ENCODE assay signal across 15 cellular contexts in genomic region chr20:18165553-18165952, GRCh38. TPM values are rescaled to one million over a fixed set of nuclear protein-coding genes. Genes with fewer than 3 reads are reported as not detected.
DNase-seq lines count a peak whose midpoint lies in the region; ATAC-seq, FAIRE-seq and TF ChIP-seq lines count a peak whose summit lies in the region.
"Had no signal": no experiment of that assay in that cellular context is flagged by ENCODE, and none has a peak within 500 bp of the region (broad histone marks: within the 10 kb centered on the region; RNA-seq: fewer than 3 reads in every experiment).

No MANE protein-coding gene starts in this region.

- H3K9ac ChIP-seq in keratinocyte (ENCODE audit: control insufficient read depth, extremely low read depth, insufficient read depth, low read length), result no peak overlapping the region

- H3K4me2 ChIP-seq in keratinocyte (ENCODE audit: control insufficient read depth, extremely low read depth, insufficient read depth, low read depth, low read length), result no peak overlapping the region

- FAIRE-seq in keratinocyte (lab: Jason Lieb, UNC), result peak; percentile 44

- H3K4me3 ChIP-seq in keratinocyte (ENCODE audit: control insufficient read depth in 2 of 3, extremely low read depth in 1 of 3, insufficient read depth in 2 of 3, low read depth in 1 of 3, low read length in 3 of 3), result no peak overlapping the region
- H3K4me3 ChIP-seq: heart left ventricle, thyroid gland had no signal

- H3K27me3 Mint-ChIP-seq in stimulated activated naive CD8-positive, alpha-beta T cell treated with anti-CD3 and anti-CD28 coated beads, Interleukin-15, amount 100 ng/mL, for 72 hours, result no peaks in the 10 kb centered on the region
- no peaks in the 10 kb centered on the region for H3K27me3 Mint-ChIP-seq in activated naive CD8-positive, alpha-beta T cell treated with anti-CD3 and anti-CD28 coated beads, Interleukin-2, amount 50 U/mL, for 24 hours

- H3K27ac ChIP-seq in keratinocyte (ENCODE audit: control insufficient read depth, insufficient read depth, low read length), result no peak overlapping the region
- H3K27ac ChIP-seq: heart left ventricle, RWPE1, thyroid gland had no signal

- H3K4me3 Mint-ChIP-seq in stimulated activated naive CD8-positive, alpha-beta T cell treated with anti-CD3 and anti-CD28 coated beads, Interleukin-15, amount 100 ng/mL, for 72 hours, result peak overlapping the region in 1 of 2 donors; percentile 25
- H3K4me3 Mint-ChIP-seq in activated naive CD8-positive, alpha-beta T cell treated with anti-CD3 and anti-CD28 coated beads, Interleukin-2, amount 50 U/mL, for 24 hours, result no peak overlapping the region

- peak; percentile 40 for ATAC-seq in stimulated activated naive CD8-positive, alpha-beta T cell treated with anti-CD3 and anti-CD28 coated beads, Interleukin-15, Interleukin-2, amounts not matched to agents 100 U/mL and 50 U/mL, for 24 hours
- no peak for ATAC-seq in stimulated activated naive CD8-positive, alpha-beta T cell treated with anti-CD3 and anti-CD28 coated beads, Interleukin-15, amount 100 ng/mL, for 72 hours
- peak; percentile 49 for ATAC-seq in activated naive CD8-positive, alpha-beta T cell treated with anti-CD3 and anti-CD28 coated beads, Interleukin-2, amount 50 U/mL, for 24 hours
- no peak for ATAC-seq in HG03432 (IDR thresholded peaks at IDR 0.05; ENCODE audit: unreplicated experiment)
- ATAC-seq: heart left ventricle, left cardiac atrium had no signal

- H4K20me1 ChIP-seq in keratinocyte (ENCODE audit: control insufficient read depth, extremely low read depth, insufficient read depth, low read length), result no peaks in the 10 kb centered on the region

- H3K9me3 ChIP-seq in keratinocyte (ENCODE audit: control insufficient read depth, low read depth, low read length), result no peaks in the 10 kb centered on the region
- H3K9me3 ChIP-seq: heart left ventricle, thyroid gland had no signal

- peak overlapping the region in 1 of 2 donors; percentile 49 for H3K27ac Mint-ChIP-seq in stimulated activated naive CD8-positive, alpha-beta T cell treated with anti-CD3 and anti-CD28 coated beads, Interleukin-15, amount 100 ng/mL, for 72 hours
- no peak overlapping the region for H3K27ac Mint-ChIP-seq in activated naive CD8-positive, alpha-beta T cell treated with anti-CD3 and anti-CD28 coated beads, Interleukin-2, amount 50 U/mL, for 24 hours

- H3K9me1 ChIP-seq in keratinocyte (ENCODE audit: control insufficient read depth, extremely low read depth, insufficient read depth, low read length), result no peaks in the 10 kb centered on the region

- TF ChIP-seq CTCF in keratinocyte (optimal IDR thresholded peaks at IDR 0.05 in 1 of 3, IDR thresholded peaks at IDR 0.05 in 1 of 3, conservative IDR thresholded peaks at IDR 0.05 in 1 of 3; ENCODE audit: extremely low read depth in 1 of 3, insufficient read depth in 2 of 3, low read length in 3 of 3), result no peak

- no peaks in the 10 kb centered on the region for H3K27me3 ChIP-seq in keratinocyte (ENCODE audit: control insufficient read depth, extremely low read depth, insufficient read depth, low read length)
- H3K27me3 ChIP-seq: heart left ventricle, thyroid gland had no signal

- H3K36me3 Mint-ChIP-seq in activated naive CD8-positive, alpha-beta T cell treated with anti-CD3 and anti-CD28 coated beads, Interleukin-2, amount 50 U/mL, for 24 hours (ENCODE audit: low read depth), result peaks cover 30% of the 10 kb centered on the region

- dilution Hi-C loops in keratinocyte (cut with MboI; ENCODE audit: extremely low pct_ligation_motif_present, low sequenced_read_pairs), result no loop called here

- H2AFZ ChIP-seq in keratinocyte (ENCODE audit: control insufficient read depth, low read length), result no peak overlapping the region

- peaks cover 14% of the 10 kb centered on the region for H3K4me1 ChIP-seq in keratinocyte (ENCODE audit: control insufficient read depth, extremely low read depth, insufficient read depth, low read length)
- H3K4me1 ChIP-seq: thyroid gland had no signal

- H3K36me3 ChIP-seq in keratinocyte (ENCODE audit: control insufficient read depth in 2 of 2, extremely low read depth in 1 of 2, insufficient read depth in 2 of 2, low read length in 2 of 2), result peaks cover 3 to 4% of the 10 kb centered on the region in 2 experiments

- no peaks in the 10 kb centered on the region for H3K79me2 ChIP-seq in keratinocyte (ENCODE audit: control insufficient read depth, insufficient read depth, low read length)

- peaks cover 49% of the 10 kb centered on the region for H3K4me1 Mint-ChIP-seq in stimulated activated naive CD8-positive, alpha-beta T cell treated with anti-CD3 and anti-CD28 coated beads, Interleukin-15, amount 100 ng/mL, for 72 hours
- H3K4me1 Mint-ChIP-seq in activated naive CD8-positive, alpha-beta T cell treated with anti-CD3 and anti-CD28 coated beads, Interleukin-2, amount 50 U/mL, for 24 hours, result peaks cover 26% of the 10 kb centered on the region

- no peaks in the 10 kb centered on the region for H3K9me3 Mint-ChIP-seq in stimulated activated naive CD8-positive, alpha-beta T cell treated with anti-CD3 and anti-CD28 coated beads, Interleukin-15, amount 100 ng/mL, for 72 hours
- no peaks in the 10 kb centered on the region for H3K9me3 Mint-ChIP-seq in activated naive CD8-positive, alpha-beta T cell treated with anti-CD3 and anti-CD28 coated beads, Interleukin-2, amount 50 U/mL, for 24 hours

- no peak for DNase-seq in stimulated activated naive CD8-positive, alpha-beta T cell treated with anti-CD3 and anti-CD28 coated beads, Interleukin-15, Interleukin-2, amounts not matched to agents 100 U/mL and 50 U/mL, for 24 hours
- no peak for DNase-seq in stimulated activated naive CD8-positive, alpha-beta T cell treated with anti-CD3 and anti-CD28 coated beads, Interleukin-15, amount 100 ng/mL, for 72 hours
- no peak for DNase-seq in activated naive CD8-positive, alpha-beta T cell treated with anti-CD3 and anti-CD28 coated beads, Interleukin-2, amount 50 U/mL, for 24 hours
- DNase-seq in keratinocyte (ENCODE audit: low read depth, low spot score) (no peak), NCI-H146 treated with DMSO at 0.1 percent for 48 hours (lab: John Stamatoyannopoulos, UW; ENCODE audit: unreplicated experiment) (no peak), EL (no peak), NCI-H2227 (lab: John Stamatoyannopoulos, UW; ENCODE audit: unreplicated experiment) (no peak)
- DNase-seq: activated T-cell treated with anti-CD3 and anti-CD28 coated beads, Interleukin-2, amount 50 U/mL, for 1 hour; cortex of kidney; heart left ventricle; left cardiac atrium; NCI-H1092 treated with DMSO at 0.1 percent for 48 hours; thyroid gland had no signal

RNA-seq across cellular contexts. Expression of gene KAT14, which starts 27.9 kb away (rescaled TPM):
- 9.4 to 9.8 TPM (median 9.6 TPM) in 3 replicates for polyA plus RNA-seq in keratinocyte
- polyA plus RNA-seq in keratinocyte (2011; ENCODE audit: low read depth), result 16.6 TPM
- 8.5 and 10.8 TPM in 2 replicates for polyA plus RNA-seq in keratinocyte (2011; cell fraction: cytosol; rRNA removed)
- polyA plus RNA-seq in keratinocyte (2011; cell fraction: nucleus; rRNA removed), result 13.2 and 13.7 TPM in 2 replicates
- polyA plus RNA-seq in keratinocyte (2012; ENCODE audit: low replicate concordance), result 6.9 TPM in 2 replicates
- polyA minus RNA-seq in keratinocyte, result 8.2 to 16.5 TPM (median 15.5 TPM) in 3 replicates
- 7.9 TPM for polyA minus RNA-seq in keratinocyte (2011; cell fraction: cytosol; rRNA and poly(A)+ RNA removed)
- 7.9 and 14.7 TPM in 2 replicates for polyA minus RNA-seq in keratinocyte (2011; cell fraction: nucleus; rRNA and poly(A)+ RNA removed)

RNA-seq across cellular contexts. Expression of gene PET117, which starts 27.9 kb away (rescaled TPM):
- polyA plus RNA-seq in keratinocyte, result 6.4 to 11.8 TPM (median 9.8 TPM) in 3 replicates
- polyA plus RNA-seq in keratinocyte (2011; ENCODE audit: low read depth), result 15.7 TPM
- 7.4 and 10.7 TPM in 2 replicates for polyA plus RNA-seq in keratinocyte (2011; cell fraction: cytosol; rRNA removed)
- polyA plus RNA-seq in keratinocyte (2011; cell fraction: nucleus; rRNA removed), result 3.9 and 8.2 TPM in 2 replicates
- polyA plus RNA-seq in keratinocyte (2012; ENCODE audit: low replicate concordance), result 7.3 and 11.3 TPM in 2 replicates
- 0.98 to 3.4 TPM (median 1.7 TPM) in 3 replicates for polyA minus RNA-seq in keratinocyte
- polyA minus RNA-seq in keratinocyte (2011; cell fraction: cytosol; rRNA and poly(A)+ RNA removed), result 3.1 TPM
- 1.2 and 2.5 TPM in 2 replicates for polyA minus RNA-seq in keratinocyte (2011; cell fraction: nucleus; rRNA and poly(A)+ RNA removed)

Comparison
In these comparisons a context has a peak if more than half of its experiments do, and no peak if none do; other contexts are left out.
1. ATAC-seq: peak in stimulated activated naive CD8-positive, alpha-beta T cell treated with anti-CD3 and anti-CD28 coated beads, Interleukin-15, Interleukin-2, amounts not matched to agents 100 U/mL and 50 U/mL, for 24 hours (single experiment) and activated naive CD8-positive, alpha-beta T cell treated with anti-CD3 and anti-CD28 coated beads, Interleukin-2, amount 50 U/mL, for 24 hours (single experiment); none in stimulated activated naive CD8-positive, alpha-beta T cell treated with anti-CD3 and anti-CD28 coated beads, Interleukin-15, amount 100 ng/mL, for 72 hours (single experiment) and HG03432 (single experiment).